In genomic region chr7:125256446-125256845, GRCh38 we compare ENCODE assay signal across 27 cellular contexts.
DNase-seq lines count a peak whose midpoint lies in the region; ATAC-seq and TF ChIP-seq lines count a peak whose summit lies in the region.
"Had no signal": no experiment of that assay in that cellular context is flagged by ENCODE, and none has a peak within 500 bp of the region (broad histone marks: within the 10 kb centered on the region; RNA-seq: fewer than 3 reads in every experiment).

No MANE protein-coding gene starts in this region.

- no peak overlapping the region for H2AK5ac ChIP-seq in mesendoderm (ENCODE audit: low read length)

- no peak for TF ChIP-seq CTCF in GM23338 (conservative IDR thresholded peaks at IDR 0.05; ENCODE audit: low read depth in 2 of 2)
- no peak for TF ChIP-seq CTCF in epithelial cell of proximal tubule (conservative IDR thresholded peaks at IDR 0.05; ENCODE audit: low read depth, low read length)

- H3K4me1 ChIP-seq in GM23338 (ENCODE audit: insufficient read depth) (peaks cover 55% of the 10 kb centered on the region), NT2/D1 (ENCODE audit: insufficient read depth, insufficient read length) (no peaks in the 10 kb centered on the region), mesendoderm (ENCODE audit: control insufficient read depth, low read depth, low read length) (peaks cover 5% of the 10 kb centered on the region)
- H3K4me1 ChIP-seq: SJSA1 had no signal

- no peaks in the 10 kb centered on the region for H3K9me3 ChIP-seq in NT2/D1 (ENCODE audit: insufficient read depth, low read length)
- H3K9me3 ChIP-seq: SJSA1 had no signal

- H2AFZ ChIP-seq in GM23338: no peak overlapping the region
- H2AFZ ChIP-seq: neural progenitor cell had no signal

- no peaks in the 10 kb centered on the region for H3K36me3 ChIP-seq in GM23338 (ENCODE audit: insufficient read depth)
- H3K36me3 ChIP-seq in NT2/D1 (ENCODE audit: insufficient read depth, insufficient read length, low read length): no peaks in the 10 kb centered on the region
- no peaks in the 10 kb centered on the region for H3K36me3 ChIP-seq in mesendoderm (ENCODE audit: control insufficient read depth, insufficient read depth, low read length)
- H3K36me3 ChIP-seq: neural progenitor cell, SJSA1 had no signal

- H3K4me1 Mint-ChIP-seq in GM23338: peaks cover 46% of the 10 kb centered on the region
- H3K4me1 Mint-ChIP-seq: activated CD4-positive, alpha-beta T cell treated with anti-CD3 and anti-CD28 coated beads for 36 hours; memory B cell; stimulated activated naive B cell treated with anti-CD40 and anti-IgM and Interleukin-4, amounts not matched to agents 10 μg/mL and 1 μg/mL and 100 μg/mL, for 72 hours had no signal

- no peak overlapping the region for H2BK120ac ChIP-seq in mesendoderm (ENCODE audit: low read depth, low read length)

- no peak overlapping the region for H3K27ac Mint-ChIP-seq in GM23338
- H3K27ac Mint-ChIP-seq: activated CD4-positive, alpha-beta T cell treated with anti-CD3 and anti-CD28 coated beads for 36 hours; activated T-cell treated with anti-CD3 and anti-CD28 coated beads, Interleukin-2, amount 50 U/mL, for 24 hours; memory B cell; neural progenitor cell; stimulated activated naive B cell treated with anti-CD40 and anti-IgM and Interleukin-4, amounts not matched to agents 10 μg/mL and 1 μg/mL and 100 μg/mL, for 72 hours had no signal

- H3K9me2 ChIP-seq in GM23338 (ENCODE audit: insufficient read depth): no peaks in the 10 kb centered on the region

- peak overlapping the region; percentile 22; the same call in 1 of the 2 replicates for H3K4me2 ChIP-seq in GM23338
- no peak overlapping the region for H3K4me2 ChIP-seq in mesendoderm (ENCODE audit: low read length)

- WGBS in mesendoderm (ENCODE audit: extremely low coverage, insufficient coverage, low lambda C conversion rate): no CpG with 5 or more reads among the region's 2 CpGs

- H3K9me3 Mint-ChIP-seq in GM23338: no peaks in the 10 kb centered on the region
- H3K9me3 Mint-ChIP-seq: neural progenitor cell had no signal

- H3K27me3 ChIP-seq in GM23338 (ENCODE audit: insufficient read depth) (no peaks in the 10 kb centered on the region), NT2/D1 (ENCODE audit: insufficient read depth, insufficient read length) (no peaks in the 10 kb centered on the region), mesendoderm (ENCODE audit: insufficient read depth, low read length, poor library complexity) (no peaks in the 10 kb centered on the region)
- H3K27me3 ChIP-seq: dorsolateral prefrontal cortex, neural progenitor cell, SJSA1 had no signal

- H4K8ac ChIP-seq in mesendoderm (ENCODE audit: low read depth, low read length): no peak overlapping the region

- H3K23ac ChIP-seq in mesendoderm (ENCODE audit: low read length): no peak overlapping the region

- H3K79me2 ChIP-seq in GM23338 (replicated peaks; ENCODE audit: insufficient read depth): no peaks in the 10 kb centered on the region
- H3K79me2 ChIP-seq in mesendoderm (ENCODE audit: control insufficient read depth, insufficient read depth, low read length): no peaks in the 10 kb centered on the region

- no peak overlapping the region for H3K27ac ChIP-seq in GM23338 (ENCODE audit: low read depth)
- no peak overlapping the region for H3K27ac ChIP-seq in mesendoderm (ENCODE audit: low read depth, low read length)
- H3K27ac ChIP-seq: dorsolateral prefrontal cortex, neural progenitor cell, SJSA1 had no signal

- no peak overlapping the region for H3K4me3 Mint-ChIP-seq in GM23338
- H3K4me3 Mint-ChIP-seq: activated CD4-positive, alpha-beta T cell treated with anti-CD3 and anti-CD28 coated beads for 36 hours; activated T-cell treated with anti-CD3 and anti-CD28 coated beads, Interleukin-2, amount 50 U/mL, for 24 hours; memory B cell; neural progenitor cell; stimulated activated naive B cell treated with anti-CD40 and anti-IgM and Interleukin-4, amounts not matched to agents 10 μg/mL and 1 μg/mL and 100 μg/mL, for 72 hours had no signal

- no peaks in the 10 kb centered on the region; the same call in 2 of the 3 replicates for H3K36me3 Mint-ChIP-seq in GM23338 (ENCODE audit: low read depth)
- H3K36me3 Mint-ChIP-seq: memory B cell; neural progenitor cell; stimulated activated naive B cell treated with anti-CD40 and anti-IgM and Interleukin-4, amounts not matched to agents 10 μg/mL and 1 μg/mL and 100 μg/mL, for 72 hours had no signal

- H3K79me1 ChIP-seq in mesendoderm (ENCODE audit: low read length): no peaks in the 10 kb centered on the region

- peak overlapping the region; percentile 69 for H3K56ac ChIP-seq in mesendoderm (ENCODE audit: low read length)

- DNase-seq in GM23338 (ENCODE audit: low spot score) (peak; percentile 20), NT2/D1 (ENCODE audit: low read depth, low spot score) (peak; percentile 5), epithelial cell of proximal tubule (ENCODE audit: low read depth) (peak; percentile 59), mesendoderm (peak; percentile 62), occipital lobe (lab: John Stamatoyannopoulos, UW) (no peak), NCI-H2227 (lab: John Stamatoyannopoulos, UW; ENCODE audit: unreplicated experiment) (no peak)
- DNase-seq: activated CD4-positive, alpha-beta T cell treated with anti-CD3 and anti-CD28 coated beads for 36 hours; activated gamma-delta T cell treated with Interleukin-2 at 50 U/mL for 16 hours; activated T-cell treated with anti-CD3 and anti-CD28 coated beads, Interleukin-2, amount 50 U/mL, for 24 hours; C1 segment of cervical spinal cord; cerebellar nuclear complex; COR-L47; DND-41; dorsolateral prefrontal cortex; left colon; NCI-H1694 treated with DMSO at 0.1 percent for 48 hours; NCI-H2171; NCI-H524; stimulated activated CD4-positive, alpha-beta T cell treated with anti-CD3 and anti-CD28 coated beads, Interleukin-4, amount 100 ng/mL, for 4 hours; stimulated activated naive B cell treated with anti-CD40 and anti-IgM and Interleukin-4, amounts not matched to agents 10 μg/mL and 1 μg/mL and 100 μg/mL, for 72 hours had no signal

- ATAC-seq in GM23338 (no peak; the same call in 2 of the 3 replicates), GM21825 (IDR thresholded peaks at IDR 0.05; ENCODE audit: unreplicated experiment) (no peak), HG03196 (IDR thresholded peaks at IDR 0.05; ENCODE audit: unreplicated experiment) (no peak)
- ATAC-seq: activated CD4-positive, alpha-beta T cell treated with anti-CD3 and anti-CD28 coated beads for 36 hours; HepG2; left colon; sciatic nerve; stimulated activated naive B cell treated with anti-CD40 and anti-IgM and Interleukin-4, amounts not matched to agents 10 μg/mL and 1 μg/mL and 100 μg/mL, for 72 hours had no signal

- no peak overlapping the region for H3K4ac ChIP-seq in mesendoderm (ENCODE audit: low read depth, low read length)

- no peak overlapping the region for H3K4me3 ChIP-seq in GM23338
- H3K4me3 ChIP-seq in NT2/D1 (ENCODE audit: insufficient read length, low read depth): no peak overlapping the region
- no peak overlapping the region for H3K4me3 ChIP-seq in epithelial cell of proximal tubule (ENCODE audit: low read depth, low read length)
- H3K4me3 ChIP-seq in mesendoderm (ENCODE audit: low read length): no peak overlapping the region
- H3K4me3 ChIP-seq: dorsolateral prefrontal cortex, neural progenitor cell, SJSA1 had no signal

- no peaks in the 10 kb centered on the region for H4K20me1 ChIP-seq in GM23338 (replicated peaks; ENCODE audit: insufficient read depth)

- no peak overlapping the region for H3K18ac ChIP-seq in mesendoderm (ENCODE audit: low read length)

- H2BK15ac ChIP-seq in mesendoderm (replicated peaks; ENCODE audit: low read depth): no peak overlapping the region

- no peaks in the 10 kb centered on the region for H3F3A ChIP-seq in GM23338 (replicated peaks; ENCODE audit: low read depth)

- H4K5ac ChIP-seq in mesendoderm (ENCODE audit: low read length): no peak overlapping the region

- H3K9ac ChIP-seq in NT2/D1 (ENCODE audit: insufficient read length, low read depth) (no peak overlapping the region), mesendoderm (ENCODE audit: low read length) (no peak overlapping the region)
- H3K9ac ChIP-seq: neural progenitor cell had no signal

- peak overlapping the region; percentile 42 for H2BK5ac ChIP-seq in mesendoderm (ENCODE audit: low read length)

- H3K27me3 Mint-ChIP-seq in GM23338 (ENCODE audit: insufficient read depth, low read depth, poor library complexity): peaks cover 1% of the 10 kb centered on the region
- H3K27me3 Mint-ChIP-seq: activated CD4-positive, alpha-beta T cell treated with anti-CD3 and anti-CD28 coated beads for 36 hours; activated T-cell treated with anti-CD3 and anti-CD28 coated beads, Interleukin-2, amount 50 U/mL, for 24 hours; memory B cell; stimulated activated naive B cell treated with anti-CD40 and anti-IgM and Interleukin-4, amounts not matched to agents 10 μg/mL and 1 μg/mL and 100 μg/mL, for 72 hours had no signal

TF ChIP-seq in GM23338, 12 proteins besides CTCF, POLR2A, EP300 and RAD21:
- TF ChIP-seq NANOG (IDR thresholded peaks at IDR 0.05; ENCODE audit: borderline replicate concordance) (peak; percentile 33; the same call in 1 of the 2 replicates), CREB1 (CRISPR knock-in tag; IDR thresholded peaks at IDR 0.05; ENCODE audit: low read depth) (no peak)

Comparison
In these comparisons a context has a peak if more than half of its experiments do, and no peak if none do; other contexts are left out.
1. DNase-seq: peak in GM23338 (single experiment), NT2/D1 (single experiment), epithelial cell of proximal tubule (single experiment) and mesendoderm (single experiment); none in occipital lobe (single experiment) and NCI-H2227 (single experiment).